ENCODE assay signal across 1 cellular context in genomic region chr16:89560413-89561194, GRCh38.
TF ChIP-seq lines count a peak whose summit lies in the region.

TSS of gene RPL13 (plus strand) at chr16:89560682. CDS start at chr16:89560960, 278 bp downstream.

TF ChIP-seq in GM12878, 131 proteins besides CTCF, POLR2A, EP300 and RAD21 (continued from another document):
- no peak for TF ChIP-seq BMI1 (IDR thresholded peaks at IDR 0.05; ENCODE audit: borderline replicate concordance)
